9 cellular contexts compared by ENCODE assay signal in the genomic region with DNA sequence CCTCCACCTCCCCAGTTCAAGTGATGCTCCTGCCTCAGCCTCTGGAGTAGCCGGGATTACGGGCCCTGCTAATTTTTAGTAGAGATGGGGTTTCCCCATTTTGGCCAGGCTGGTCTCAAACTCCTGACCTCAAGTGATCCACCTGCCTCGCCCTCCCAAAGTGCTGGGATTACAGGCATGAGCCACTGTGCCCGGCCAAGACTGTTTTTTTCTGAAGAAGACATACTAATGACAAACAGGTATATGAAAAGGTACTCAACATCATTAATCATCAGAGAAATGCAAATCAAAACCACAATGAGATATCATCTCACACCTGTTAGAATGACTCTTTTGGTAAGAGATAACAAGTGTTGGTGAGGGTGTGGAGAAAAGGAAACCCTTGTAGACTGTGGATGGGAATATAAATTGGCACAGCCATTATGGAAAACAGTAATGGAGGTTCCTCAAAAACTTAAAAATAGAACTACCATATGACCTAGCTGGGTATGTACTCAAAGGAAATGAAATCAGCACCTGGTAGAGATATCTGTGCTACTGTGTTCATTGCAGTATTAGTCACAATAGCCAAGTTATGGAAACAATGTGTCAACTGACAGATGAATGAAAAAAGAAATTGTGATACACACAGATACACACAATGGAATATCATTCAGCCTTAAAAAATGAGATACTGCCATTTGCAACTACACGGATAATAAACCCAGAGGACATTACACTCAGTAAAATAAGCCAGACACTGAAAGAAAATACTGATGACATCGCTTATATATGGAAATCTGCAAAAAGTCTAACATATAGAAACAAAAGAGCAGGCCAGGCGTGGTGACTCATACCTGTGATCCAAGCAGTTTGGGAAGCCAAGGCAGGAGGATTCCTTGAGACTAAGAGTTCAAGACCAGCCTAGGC. TPM values are rescaled to one million over a fixed set of nuclear protein-coding genes. Genes with fewer than 3 reads are reported as not detected.
DNase-seq lines count a peak whose midpoint lies in the region; ATAC-seq, FAIRE-seq and TF ChIP-seq lines count a peak whose summit lies in the region.
"Had no signal": no experiment of that assay in that cellular context is flagged by ENCODE, and none has a peak within 500 bp of the region (broad histone marks: within the 10 kb centered on the region; RNA-seq: fewer than 3 reads in every experiment).

No MANE protein-coding gene starts in this region.

- 55% methylated on average over 7 of the region's 7 CpGs for WGBS in GM12878 (ENCODE audit: insufficient coverage, insufficient replicate concordance, low lambda C conversion rate, missing lambda C conversion rate)

- POLR2A ChIA-PET in GM12878 (lab: Charles Lee), result no interaction called here

- in situ Hi-C loops in GM12878 (cut with MboI), result no loop called here

- no peak for TF ChIP-seq RAD21 in GM12878 (IDR thresholded peaks at IDR 0.05; ENCODE audit: insufficient read depth, low read depth, low read length)

- ATAC-seq in GM19351 (IDR thresholded peaks at IDR 0.05; ENCODE audit: unreplicated experiment), result peak; percentile 81
- peak; percentile 75 for ATAC-seq in HG03432 (IDR thresholded peaks at IDR 0.05; ENCODE audit: unreplicated experiment)
- peak; percentile 80 for ATAC-seq in GM12878

- no peak for TF ChIP-seq CTCF in GM12878 (IDR thresholded peaks at IDR 0.05 in 2 of 3, conservative IDR thresholded peaks at IDR 0.05 in 1 of 3; ENCODE audit: control insufficient read depth in 2 of 3, extremely low read depth in 1 of 3, insufficient read depth in 1 of 3, low read depth in 3 of 3, low read length in 3 of 3)

- H3K79me2 ChIP-seq in GM12878 (ENCODE audit: control insufficient read depth, insufficient read depth, low read length), result peaks cover 28% of the 10 kb centered on the region

- H3K4me2 ChIP-seq in GM12878 (ENCODE audit: control insufficient read depth, insufficient read depth), result no peak overlapping the region; the same call in 1 of the 2 replicates

- RAD21 ChIA-PET in GM12878 (lab: Charles Lee; ENCODE audit: unreplicated experiment), result interaction anchor here (1.2 kb wide), 1 partner anchor 28 kb away, joined by 3 read pairs; no protein-coding TSS in a partner anchor

- 0 out of 2 replicates have a peak overlapping the region, but pooled peaks have one; percentile 2 for H3K27ac ChIP-seq in GM12878 (ENCODE audit: control insufficient read depth, insufficient read depth)
- H3K27ac ChIP-seq in substantia nigra (ENCODE audit: low read depth, low read length, poor library complexity, severe bottlenecking), result no peak overlapping the region

- H3K9me3 ChIP-seq in GM12878 (replicated peaks; ENCODE audit: control insufficient read depth, insufficient read depth, low read length), result no peaks in the 10 kb centered on the region

- BruUV-seq in GM12878 (replicated peaks; lab: Mats Ljungman, UMichigan), result no TSS peak

- no peaks in the 10 kb centered on the region for H3K27me3 ChIP-seq in GM12878 (replicated peaks in 1 of 2; ENCODE audit: control insufficient read depth in 2 of 2, insufficient read depth in 2 of 2, low read length in 1 of 2)

- TF ChIP-seq POLR2A in GM12878 (IDR thresholded peaks at IDR 0.05; ENCODE audit: low read depth, low read length), result no peak
- no peak for TF ChIP-seq POLR2A in GM12892 (IDR thresholded peaks at IDR 0.05; ENCODE audit: low read depth, low read length)

- peak; percentile 34 for DNase-seq in COLO668 (lab: John Stamatoyannopoulos, UW; ENCODE audit: unreplicated experiment)
- DNase-seq in GM12878 (ENCODE audit: low read depth, low spot score), result no peak
- no peak for DNase-seq in substantia nigra (lab: John Stamatoyannopoulos, UW)
- DNase-seq in NCI-H187 treated with DMSO at 0.1 percent for 48 hours (lab: John Stamatoyannopoulos, UW), result no peak
- no peak for DNase-seq in GM12892 (ENCODE audit: insufficient read length)
- no peak for DNase-seq in SHP77 treated with DMSO at 0.1 percent for 48 hours (lab: John Stamatoyannopoulos, UW)
- DNase-seq: RPMI8226 had no signal

- no peak for TF ChIP-seq EP300 in GM12878 (IDR thresholded peaks at IDR 0.05; ENCODE audit: borderline replicate concordance in 1 of 2, control insufficient read depth in 1 of 2, low read depth in 2 of 2, low read length in 2 of 2)

- no peaks in the 10 kb centered on the region for H4K20me1 ChIP-seq in GM12878 (ENCODE audit: control insufficient read depth, insufficient read depth)

- intact Hi-C loops in GM12878 (cut with micrococcal nuclease; ENCODE audit: unreplicated experiment), result no loop called here

- no peak overlapping the region for H3K4me3 ChIP-seq in GM12878

- H3K36me3 ChIP-seq in GM12878 (ENCODE audit: control insufficient read depth in 2 of 2, insufficient read depth in 2 of 2, low read length in 1 of 2), result no peaks in the 10 kb centered on the region

- SMC1A ChIA-PET in GM12878 (lab: Charles Lee; ENCODE audit: uncharacterized antibody, unreplicated experiment), result interaction anchor here (1.4 to 1.5 kb wide), 2 partner anchors 9 to 36 kb away, joined by 3 read pairs; no protein-coding TSS in a partner anchor

- peaks cover 38% of the 10 kb centered on the region for H3K4me1 ChIP-seq in GM12878 (ENCODE audit: control insufficient read depth, insufficient read depth, low read length)

- CTCF ChIA-PET in GM12878 (lab: Yijun Ruan, JAX), result interaction anchor here (1.0 kb wide), 1 partner anchor 9 kb away, joined by 3 read pairs; no protein-coding TSS in a partner anchor

- FAIRE-seq in GM12878 (lab: Jason Lieb, UNC) (no peak), GM12892 (lab: Jason Lieb, UNC) (no peak)

- H3K9ac ChIP-seq in GM12878 (ENCODE audit: control insufficient read depth, insufficient read depth, low read length), result no peak overlapping the region

- no peak overlapping the region for H2AFZ ChIP-seq in GM12878 (ENCODE audit: control insufficient read depth, low read depth, low read length)

TF ChIP-seq in GM12878, 131 proteins besides CTCF, POLR2A, EP300 and RAD21 (continues in another document):
- TF ChIP-seq, protein P1, sequence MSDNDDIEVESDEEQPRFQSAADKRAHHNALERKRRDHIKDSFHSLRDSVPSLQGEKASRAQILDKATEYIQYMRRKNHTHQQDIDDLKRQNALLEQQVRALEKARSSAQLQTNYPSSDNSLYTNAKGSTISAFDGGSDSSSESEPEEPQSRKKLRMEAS (IDR thresholded peaks at IDR 0.05; ENCODE audit: low read depth, low read length), result no peak
- 0 out of 2 replicates have a peak, but pooled peaks have one; percentile 45 for TF ChIP-seq IKZF1 (conservative IDR thresholded peaks at IDR 0.05)
- no peak for TF ChIP-seq RBBP5 (conservative IDR thresholded peaks at IDR 0.05)
- TF ChIP-seq ZZZ3 (IDR thresholded peaks at IDR 0.05; ENCODE audit: control insufficient read depth, insufficient read length, low read depth), result no peak
- TF ChIP-seq, protein P2, sequence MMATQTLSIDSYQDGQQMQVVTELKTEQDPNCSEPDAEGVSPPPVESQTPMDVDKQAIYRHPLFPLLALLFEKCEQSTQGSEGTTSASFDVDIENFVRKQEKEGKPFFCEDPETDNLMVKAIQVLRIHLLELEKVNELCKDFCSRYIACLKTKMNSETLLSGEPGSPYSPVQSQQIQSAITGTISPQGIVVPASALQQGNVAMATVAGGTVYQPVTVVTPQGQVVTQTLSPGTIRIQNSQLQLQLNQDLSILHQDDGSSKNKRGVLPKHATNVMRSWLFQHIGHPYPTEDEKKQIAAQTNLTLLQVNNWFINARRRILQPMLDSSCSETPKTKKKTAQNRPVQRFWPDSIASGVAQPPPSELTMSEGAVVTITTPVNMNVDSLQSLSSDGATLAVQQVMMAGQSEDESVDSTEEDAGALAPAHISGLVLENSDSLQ (IDR thresholded peaks at IDR 0.05), result peak; percentile 51
- TF ChIP-seq FOS (IDR thresholded peaks at IDR 0.05; ENCODE audit: borderline replicate concordance, extremely low read depth, insufficient read length), result no peak
- no peak for TF ChIP-seq EGR1 (IDR thresholded peaks at IDR 0.05; ENCODE audit: borderline replicate concordance in 1 of 2, low read depth in 2 of 2, low read length in 2 of 2)
- TF ChIP-seq STAT3 (IDR thresholded peaks at IDR 0.05; ENCODE audit: low read depth, low read length), result no peak
- no peak for TF ChIP-seq WRNIP1 (IDR thresholded peaks at IDR 0.05; ENCODE audit: borderline replicate concordance, low read depth, low read length)
- no peak for TF ChIP-seq ZNF274 (IDR thresholded peaks at IDR 0.05; ENCODE audit: insufficient read depth, insufficient read length)
- no peak for TF ChIP-seq SIX5 (IDR thresholded peaks at IDR 0.05; ENCODE audit: low read depth, low read length, severe bottlenecking)

RNA-seq across cellular contexts. Expression of a gene that starts 20.8 kb away (rescaled TPM):
- 108 TPM in 2 replicates for total RNA-seq in GM12878 (2013; cell fraction: nucleolus; rRNA removed)
- total RNA-seq in GM12878 (2014; rRNA removed) (6.9 and 8.6 TPM in 2 replicates), GM12878 (2014; rRNA removed; fragmentation: Illumina TruSeq; extraction: Trizol) (12.7 and 13.2 TPM in 2 replicates), GM12878 (2021) (14.5 and 16.1 TPM in 2 replicates)
- 2.0 TPM for polyA plus RNA-seq in GM12878 (2011; ENCODE audit: low read depth)
- polyA plus RNA-seq in GM12878 (2011; rRNA removed) (19.6 and 24.1 TPM in 2 replicates), GM12878 (2014; fragmentation: Illumina TruSeq; extraction: Trizol) (16.4 and 23.6 TPM in 2 replicates), GM12878 (2014; fragmentation: Nextera tagmentation; extraction: Ambion mirVana) (1 to 10 TPM; 2.1 TPM), GM12878 (2014; rRNA removed) (7.2 and 8.5 TPM in 2 replicates), GM12878 (2016; fragmentation: Nextera tagmentation; extraction: Ambion mirVana) (1 to 10 TPM; 2.6 to 4.5 TPM)
- 11.9 and 12.1 TPM in 2 replicates for polyA plus RNA-seq in GM12878 (2011; cell fraction: cytosol; rRNA removed)
- polyA plus RNA-seq in GM12878 (2011; cell fraction: nucleus; rRNA removed), result 40.7 and 49.0 TPM in 2 replicates
- polyA plus RNA-seq in GM12878 (2012), result 3.5 and 7.5 TPM in 2 replicates
- 43.5 and 50.5 TPM in 2 replicates for polyA minus RNA-seq in GM12878 (2011; rRNA and poly(A)+ RNA removed)
- 9.8 and 17.9 TPM in 2 replicates for polyA minus RNA-seq in GM12878 (2011; cell fraction: cytosol; rRNA and poly(A)+ RNA removed)
- polyA minus RNA-seq in GM12878 (2011; cell fraction: nucleus; rRNA and poly(A)+ RNA removed), result 28.5 and 42.9 TPM in 2 replicates
- polyA plus RNA-seq in GM12892 (2012; ENCODE audit: missing spikeins), result 10.5 TPM
